16 cellular contexts compared by ENCODE assay signal in the genomic region with DNA sequence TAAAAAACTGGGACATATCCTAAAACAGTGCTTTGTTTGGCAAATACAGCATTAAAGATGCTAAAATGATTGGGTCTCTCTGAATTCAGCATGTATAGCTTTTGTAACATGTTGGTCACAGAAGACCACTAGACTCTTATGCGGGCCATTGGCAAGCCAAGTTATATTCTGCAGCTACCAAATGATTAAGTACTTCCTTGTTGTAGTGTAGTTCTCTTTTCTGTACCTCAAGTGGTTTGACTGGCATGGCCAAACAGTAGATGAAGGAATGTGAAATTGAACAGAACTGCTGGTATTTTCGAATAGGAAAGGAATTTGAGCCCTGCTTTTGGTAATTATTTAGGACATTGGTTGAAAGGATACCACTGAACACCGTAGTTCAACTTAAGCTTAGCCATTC.
"Had no signal": no experiment of that assay in that cellular context is flagged by ENCODE, and none has a peak within 500 bp of the region (broad histone marks: within the 10 kb centered on the region; RNA-seq: fewer than 3 reads in every experiment).

No MANE protein-coding gene starts in this region.

- H3K36me3 ChIP-seq: neutrophil had no signal

- H3K4me3 ChIP-seq: testis had no signal

- H3K27ac ChIP-seq: neutrophil, testis had no signal

- H3K9me3 ChIP-seq: neutrophil, testis had no signal

- H3K4me1 ChIP-seq: testis had no signal

- DNase-seq: activated CD4-positive, CD25-positive, alpha-beta regulatory T cell; activated naive CD4-positive, alpha-beta T cell treated with anti-CD3 and anti-CD28 coated beads, Interleukin-2, amount 50 U/mL, for 16 hours; activated T-cell treated with anti-CD3 and anti-CD28 coated beads, Interleukin-2, amount 50 U/mL, for 1 hour; amygdala; cerebellar nuclear complex; dermis blood vessel endothelial cell; endodermal cell; erythroblast; kidney; midbrain; naive B cell; stimulated activated CD4-positive, alpha-beta T cell treated with anti-CD3 and anti-CD28 coated beads, Interleukin-4, amount 100 ng/mL, for 24 hours; stimulated activated naive CD8-positive, alpha-beta T cell treated with anti-CD3 and anti-CD28 coated beads, Interleukin-15, amount 100 ng/mL, for 72 hours; T-helper 17 cell; testis had no signal

- H3K27me3 ChIP-seq: neutrophil, testis had no signal
